In genomic region chr17:63820963-63821561, GRCh38 we compare ENCODE assay signal across 18 cellular contexts. TPM values are rescaled to one million over a fixed set of nuclear protein-coding genes. Genes with fewer than 3 reads are reported as not detected.
DNase-seq lines count a peak whose midpoint lies in the region; ATAC-seq and TF ChIP-seq lines count a peak whose summit lies in the region.
"Had no signal": no experiment of that assay in that cellular context is flagged by ENCODE, and none has a peak within 500 bp of the region (broad histone marks: within the 10 kb centered on the region; RNA-seq: fewer than 3 reads in every experiment).

No MANE protein-coding gene starts in this region.

- peak overlapping the region in 9 of 11 experiments; percentile 37 to 87 (median 80); a peak in 17 of 22 replicates for H3K27ac ChIP-seq in BLaER1 treated with 17β-estradiol and CSF1 and Interleukin-3, amounts not matched to agents 10 nM and 100 nM
- H3K27ac ChIP-seq in tibial nerve = no peak overlapping the region
- H3K27ac ChIP-seq: SJSA1, suprapubic skin had no signal

- H3K4me3 Mint-ChIP-seq in Caco-2 (ENCODE audit: unreplicated experiment) = no peak overlapping the region
- H3K4me3 Mint-ChIP-seq in activated T-helper 1 cell treated with anti-CD3 and anti-CD28 coated beads, Interleukin-12 subunit alpha, Interleukin-12 subunit beta, Interleukin-2, Interleukin-4 antibody, amounts not matched to agents 30 ng/mL and 10 ng/mL and 1 ng/mL, durations not matched to agents 14 hours and 24 hours and 36 hours = peak overlapping the region; percentile 77
- H3K4me3 Mint-ChIP-seq in naive thymus-derived CD8-positive, alpha-beta T cell = peak overlapping the region in 6 of 10 donors; percentile 14 to 53 (median 45)

- POLR2A ChIA-PET in Caco-2 (lab: Charles Lee) = no interaction called here
- POLR2A ChIA-PET in naive thymus-derived CD8-positive, alpha-beta T cell (lab: Charles Lee) = interaction anchor here (1.0 to 1.4 kb wide), 6 partner anchors 10 to 123 kb away, joined by 3 to 5 read pairs (median 4); partner anchors contain the start of genes CCDC47, DDX42 and SMARCD2

- H3K9me3 Mint-ChIP-seq in Caco-2 (ENCODE audit: unreplicated experiment) = no peaks in the 10 kb centered on the region
- no peaks in the 10 kb centered on the region for H3K9me3 Mint-ChIP-seq in activated T-helper 1 cell treated with anti-CD3 and anti-CD28 coated beads, Interleukin-12 subunit alpha, Interleukin-12 subunit beta, Interleukin-2, Interleukin-4 antibody, amounts not matched to agents 30 ng/mL and 10 ng/mL and 1 ng/mL, durations not matched to agents 14 hours and 24 hours and 36 hours
- no peaks in the 10 kb centered on the region for H3K9me3 Mint-ChIP-seq in naive thymus-derived CD8-positive, alpha-beta T cell
- H3K9me3 Mint-ChIP-seq: central memory CD8-positive, alpha-beta T cell; effector memory CD8-positive, alpha-beta T cell had no signal

- H3K4me3 ChIP-seq in BLaER1 treated with 17β-estradiol and CSF1 and Interleukin-3, amounts not matched to agents 10 nM and 100 nM = peak overlapping the region in 8 of 10 experiments; percentile 3 to 52 (median 38); a peak in 14 of 20 replicates
- H3K4me3 ChIP-seq in Caco-2 (ENCODE audit: low read depth, low read length) = no peak overlapping the region
- H3K4me3 ChIP-seq in tibial nerve = no peak overlapping the region
- H3K4me3 ChIP-seq: adrenal gland, SJSA1, suprapubic skin had no signal

- CTCF ChIA-PET in Caco-2 (lab: Charles Lee) = no interaction called here

- no peak for TF ChIP-seq EP300 in tibial nerve (IDR thresholded peaks at IDR 0.05)

- peak overlapping the region; percentile 55 for H3K27ac Mint-ChIP-seq in Caco-2 (ENCODE audit: unreplicated experiment)
- peak overlapping the region; percentile 3 for H3K27ac Mint-ChIP-seq in activated T-helper 1 cell treated with anti-CD3 and anti-CD28 coated beads, Interleukin-12 subunit alpha, Interleukin-12 subunit beta, Interleukin-2, Interleukin-4 antibody, amounts not matched to agents 30 ng/mL and 10 ng/mL and 1 ng/mL, durations not matched to agents 14 hours and 24 hours and 36 hours
- peak overlapping the region; percentile 55 to 88 (median 72) for H3K27ac Mint-ChIP-seq in naive thymus-derived CD8-positive, alpha-beta T cell

- peaks cover 48 to 81% (median 72%) of the 10 kb centered on the region in 10 experiments for H3K4me1 ChIP-seq in BLaER1 treated with 17β-estradiol and CSF1 and Interleukin-3, amounts not matched to agents 10 nM and 100 nM
- H3K4me1 ChIP-seq in Caco-2 (peaks cover 21% of the 10 kb centered on the region), tibial nerve (peaks cover 0 to 12% (median 4%) of the 10 kb centered on the region in 4 donors)
- H3K4me1 ChIP-seq: BE2C had no signal

- intact Hi-C loops in Caco-2 (cut with micrococcal nuclease; ENCODE audit: unreplicated experiment) = loop anchor here (10.0 kb wide), 1 partner anchor 126 kb away; no protein-coding TSS in a partner anchor
- intact Hi-C loops in activated T-helper 1 cell treated with anti-CD3 and anti-CD28 coated beads, Interleukin-12 subunit alpha, Interleukin-12 subunit beta, Interleukin-2, Interleukin-4 antibody, amounts not matched to agents 30 ng/mL and 10 ng/mL and 1 ng/mL, durations not matched to agents 14 hours and 24 hours and 36 hours (cut with micrococcal nuclease) = loop anchor here (10.0 kb wide), 1 partner anchor 396 kb away; no protein-coding TSS in a partner anchor

- no peaks in the 10 kb centered on the region for H3K27me3 ChIP-seq in BLaER1 treated with 17β-estradiol and CSF1 and Interleukin-3, amounts not matched to agents 10 nM and 100 nM
- H3K27me3 ChIP-seq in Caco-2 (replicated peaks; ENCODE audit: control insufficient read depth, insufficient read depth, low read length) (no peaks in the 10 kb centered on the region), tibial nerve (no peaks in the 10 kb centered on the region)
- H3K27me3 ChIP-seq: adrenal gland, BE2C, SJSA1, suprapubic skin had no signal

- H3K36me3 Mint-ChIP-seq in Caco-2 (ENCODE audit: insufficient read depth, unreplicated experiment) = peaks cover 100% of the 10 kb centered on the region
- peaks cover 80% of the 10 kb centered on the region for H3K36me3 Mint-ChIP-seq in activated T-helper 1 cell treated with anti-CD3 and anti-CD28 coated beads, Interleukin-12 subunit alpha, Interleukin-12 subunit beta, Interleukin-2, Interleukin-4 antibody, amounts not matched to agents 30 ng/mL and 10 ng/mL and 1 ng/mL, durations not matched to agents 14 hours and 24 hours and 36 hours (ENCODE audit: low read depth)
- H3K36me3 Mint-ChIP-seq in naive thymus-derived CD8-positive, alpha-beta T cell = peaks cover 9 to 97% (median 21%) of the 10 kb centered on the region in 3 donors

- H3K9me3 ChIP-seq in BLaER1 treated with 17β-estradiol and CSF1 and Interleukin-3, amounts not matched to agents 10 nM and 100 nM (replicated peaks in 1 of 11) = no peaks in the 10 kb centered on the region
- H3K9me3 ChIP-seq in Caco-2 (no peaks in the 10 kb centered on the region), tibial nerve (no peaks in the 10 kb centered on the region)
- H3K9me3 ChIP-seq: adrenal gland, BE2C, SJSA1, suprapubic skin had no signal

- TSS peak; percentile 7 for BruUV-seq in Caco-2 (replicated peaks; lab: Mats Ljungman, UMichigan)

- peaks cover 20% of the 10 kb centered on the region for H3K4me1 Mint-ChIP-seq in Caco-2 (ENCODE audit: low read depth, unreplicated experiment)
- peaks cover 64% of the 10 kb centered on the region for H3K4me1 Mint-ChIP-seq in activated T-helper 1 cell treated with anti-CD3 and anti-CD28 coated beads, Interleukin-12 subunit alpha, Interleukin-12 subunit beta, Interleukin-2, Interleukin-4 antibody, amounts not matched to agents 30 ng/mL and 10 ng/mL and 1 ng/mL, durations not matched to agents 14 hours and 24 hours and 36 hours (ENCODE audit: low read depth)
- H3K4me1 Mint-ChIP-seq in naive thymus-derived CD8-positive, alpha-beta T cell = peaks cover 22 to 40% (median 36%) of the 10 kb centered on the region in 4 donors

- no peaks in the 10 kb centered on the region for H3K27me3 Mint-ChIP-seq in Caco-2 (ENCODE audit: insufficient read depth, unreplicated experiment)
- no peaks in the 10 kb centered on the region for H3K27me3 Mint-ChIP-seq in activated T-helper 1 cell treated with anti-CD3 and anti-CD28 coated beads, Interleukin-12 subunit alpha, Interleukin-12 subunit beta, Interleukin-2, Interleukin-4 antibody, amounts not matched to agents 30 ng/mL and 10 ng/mL and 1 ng/mL, durations not matched to agents 14 hours and 24 hours and 36 hours (ENCODE audit: insufficient read depth)
- no peaks in the 10 kb centered on the region for H3K27me3 Mint-ChIP-seq in naive thymus-derived CD8-positive, alpha-beta T cell
- H3K27me3 Mint-ChIP-seq: central memory CD8-positive, alpha-beta T cell; effector memory CD8-positive, alpha-beta T cell had no signal

- peaks cover 20 to 94% (median 63%) of the 10 kb centered on the region in 11 experiments; a peak in 20 of 22 replicates for H4K20me1 ChIP-seq in BLaER1 treated with 17β-estradiol and CSF1 and Interleukin-3, amounts not matched to agents 10 nM and 100 nM

- peak overlapping the region in 10 of 11 experiments; percentile 18 to 77 (median 60); a peak in 17 of 22 replicates for H3K9ac ChIP-seq in BLaER1 treated with 17β-estradiol and CSF1 and Interleukin-3, amounts not matched to agents 10 nM and 100 nM

- peaks cover 96 to 100% (median 99%) of the 10 kb centered on the region in 11 experiments for H3K36me3 ChIP-seq in BLaER1 treated with 17β-estradiol and CSF1 and Interleukin-3, amounts not matched to agents 10 nM and 100 nM
- peaks cover 9% of the 10 kb centered on the region for H3K36me3 ChIP-seq in Caco-2 (ENCODE audit: control insufficient read depth, insufficient read depth, low read length)
- peaks cover 7 to 99% (median 72%) of the 10 kb centered on the region in 3 donors for H3K36me3 ChIP-seq in tibial nerve

- no peak for TF ChIP-seq POLR2A in tibial nerve (IDR thresholded peaks at IDR 0.05)

- peak overlapping the region; percentile 26 to 87 (median 79); a peak in 20 of 22 replicates for H3K4me2 ChIP-seq in BLaER1 treated with 17β-estradiol and CSF1 and Interleukin-3, amounts not matched to agents 10 nM and 100 nM

- WGBS in tibial nerve, 2 donors = 76 to 84% methylated on average over 10 of the region's 10 CpGs

- TF ChIP-seq CTCF in Caco-2 (IDR thresholded peaks at IDR 0.05; ENCODE audit: insufficient read depth in 1 of 2, low read depth in 1 of 2, low read length in 1 of 2, severe bottlenecking in 1 of 2, unreplicated experiment in 1 of 2) = no peak
- TF ChIP-seq CTCF in tibial nerve (IDR thresholded peaks at IDR 0.05) = no peak

- ATAC-seq in naive thymus-derived CD8-positive, alpha-beta T cell = peak in 1 of 2 donors; percentile 15
- ATAC-seq in GM18867 (IDR thresholded peaks at IDR 0.05; ENCODE audit: unreplicated experiment) = no peak
- no peak for ATAC-seq in GM18511 (IDR thresholded peaks at IDR 0.05; ENCODE audit: unreplicated experiment)
- ATAC-seq: left lobe of liver had no signal

- no peak for DNase-seq in Caco-2
- no peak for DNase-seq in activated T-helper 1 cell treated with anti-CD3 and anti-CD28 coated beads, Interleukin-12 subunit alpha, Interleukin-12 subunit beta, Interleukin-2, Interleukin-4 antibody, amounts not matched to agents 30 ng/mL and 10 ng/mL and 1 ng/mL, durations not matched to agents 14 hours and 24 hours and 36 hours (ENCODE audit: low spot score)
- DNase-seq in naive thymus-derived CD8-positive, alpha-beta T cell = no peak
- DNase-seq in tibial nerve (ENCODE audit: low spot score in 2 of 2) = no peak
- DNase-seq: adrenal gland; BE2C; DND-41; effector memory CD8-positive, alpha-beta T cell; MM.1S; NCI-H2029 treated with DMSO at 0.1 percent for 48 hours; NCI-H524 treated with DMSO at 0.1 percent for 48 hours had no signal

RNA-seq across cellular contexts. Expression of gene PSMC5, which starts 6.2 kb away (rescaled TPM):
- total RNA-seq in Caco-2 (2022) (197 TPM in 2 replicates), tibial nerve (100 to 1,000 TPM in 2 of 4 donors, 10 to 100 TPM in 2; 62.1 to 116 (median 103) TPM)
- 185 and 195 TPM in 2 replicates for total RNA-seq in activated T-helper 1 cell treated with anti-CD3 and anti-CD28 coated beads, Interleukin-12 subunit alpha, Interleukin-12 subunit beta, Interleukin-2, Interleukin-4 antibody, amounts not matched to agents 30 ng/mL and 10 ng/mL and 1 ng/mL, durations not matched to agents 14 hours and 24 hours and 36 hours
- 100 to 1,000 TPM; 139 to 143 TPM for total RNA-seq in naive thymus-derived CD8-positive, alpha-beta T cell
- 100 to 1,000 TPM; 173 to 214 (median 191) TPM for polyA plus RNA-seq in naive thymus-derived CD8-positive, alpha-beta T cell

RNA-seq across cellular contexts. Expression of gene FTSJ3, which starts 6.4 kb away (rescaled TPM):
- 75.9 and 76.3 TPM in 2 replicates for total RNA-seq in Caco-2 (2022)
- total RNA-seq in activated T-helper 1 cell treated with anti-CD3 and anti-CD28 coated beads, Interleukin-12 subunit alpha, Interleukin-12 subunit beta, Interleukin-2, Interleukin-4 antibody, amounts not matched to agents 30 ng/mL and 10 ng/mL and 1 ng/mL, durations not matched to agents 14 hours and 24 hours and 36 hours = 95.6 and 100 TPM in 2 replicates
- total RNA-seq in naive thymus-derived CD8-positive, alpha-beta T cell = 10 to 100 TPM; 71.9 to 75.7 TPM
- polyA plus RNA-seq in naive thymus-derived CD8-positive, alpha-beta T cell = 10 to 100 TPM; 16.8 to 43.1 (median 24.0) TPM
- total RNA-seq in tibial nerve = 10 to 100 TPM; 32.8 to 69.3 (median 43.2) TPM

RNA-seq across cellular contexts. Expression of gene SMARCD2, which starts 21.4 kb away (rescaled TPM):
- total RNA-seq in Caco-2 (2022) = 134 TPM in 2 replicates
- 116 TPM in 2 replicates for total RNA-seq in activated T-helper 1 cell treated with anti-CD3 and anti-CD28 coated beads, Interleukin-12 subunit alpha, Interleukin-12 subunit beta, Interleukin-2, Interleukin-4 antibody, amounts not matched to agents 30 ng/mL and 10 ng/mL and 1 ng/mL, durations not matched to agents 14 hours and 24 hours and 36 hours
- total RNA-seq in naive thymus-derived CD8-positive, alpha-beta T cell = 100 to 1,000 TPM; 105 to 110 TPM
- polyA plus RNA-seq in naive thymus-derived CD8-positive, alpha-beta T cell = 100 to 1,000 TPM in 1 of 3 donors, 10 to 100 TPM in 2; 65.9 to 112 (median 91.5) TPM
- 100 to 1,000 TPM; 241 to 402 (median 302) TPM for total RNA-seq in tibial nerve

RNA-seq across cellular contexts. Expression of gene DDX42, which starts 47.1 kb away (rescaled TPM):
- total RNA-seq in Caco-2 (2022) (179 and 183 TPM in 2 replicates), tibial nerve (100 to 1,000 TPM; 106 to 154 (median 123) TPM)
- total RNA-seq in activated T-helper 1 cell treated with anti-CD3 and anti-CD28 coated beads, Interleukin-12 subunit alpha, Interleukin-12 subunit beta, Interleukin-2, Interleukin-4 antibody, amounts not matched to agents 30 ng/mL and 10 ng/mL and 1 ng/mL, durations not matched to agents 14 hours and 24 hours and 36 hours = 147 and 149 TPM in 2 replicates
- 100 to 1,000 TPM; 169 to 175 TPM for total RNA-seq in naive thymus-derived CD8-positive, alpha-beta T cell
- 10 to 100 TPM in 2 of 3 donors, 1 to 10 TPM in 1; 8.9 to 18.5 (median 13.2) TPM for polyA plus RNA-seq in naive thymus-derived CD8-positive, alpha-beta T cell

RNA-seq across cellular contexts. Expression of gene CCDC47, which starts 47.7 kb away (rescaled TPM):
- 125 and 129 TPM in 2 replicates for total RNA-seq in Caco-2 (2022)
- 74.8 and 79.2 TPM in 2 replicates for total RNA-seq in activated T-helper 1 cell treated with anti-CD3 and anti-CD28 coated beads, Interleukin-12 subunit alpha, Interleukin-12 subunit beta, Interleukin-2, Interleukin-4 antibody, amounts not matched to agents 30 ng/mL and 10 ng/mL and 1 ng/mL, durations not matched to agents 14 hours and 24 hours and 36 hours
- 10 to 100 TPM; 29.5 to 34.9 TPM for total RNA-seq in naive thymus-derived CD8-positive, alpha-beta T cell
- polyA plus RNA-seq in naive thymus-derived CD8-positive, alpha-beta T cell = 10 to 100 TPM; 21.8 to 34.8 (median 26.0) TPM
- total RNA-seq in tibial nerve = 10 to 100 TPM; 43.7 to 62.0 (median 51.0) TPM

Comparison
In these comparisons a context has a peak if more than half of its experiments do, and no peak if none do; other contexts are left out.
1. H3K27ac ChIP-seq: peak in BLaER1 treated with 17β-estradiol and CSF1 and Interleukin-3, amounts not matched to agents 10 nM and 100 nM (9 of 11); none in tibial nerve (0 of 4).
2. H3K4me3 ChIP-seq: peak in BLaER1 treated with 17β-estradiol and CSF1 and Interleukin-3, amounts not matched to agents 10 nM and 100 nM (8 of 10); none in Caco-2 (single experiment) and tibial nerve (0 of 4).
3. H3K27ac Mint-ChIP-seq: peak in every context shown above with its lines; median percentile 72 in naive thymus-derived CD8-positive, alpha-beta T cell; 55 in Caco-2; 3 in activated T-helper 1 cell treated with anti-CD3 and anti-CD28 coated beads, Interleukin-12 subunit alpha, Interleukin-12 subunit beta, Interleukin-2, Interleukin-4 antibody, amounts not matched to agents 30 ng/mL and 10 ng/mL and 1 ng/mL, durations not matched to agents 14 hours and 24 hours and 36 hours.